ENCODE assay signal across 8 cellular contexts in the genomic region with DNA sequence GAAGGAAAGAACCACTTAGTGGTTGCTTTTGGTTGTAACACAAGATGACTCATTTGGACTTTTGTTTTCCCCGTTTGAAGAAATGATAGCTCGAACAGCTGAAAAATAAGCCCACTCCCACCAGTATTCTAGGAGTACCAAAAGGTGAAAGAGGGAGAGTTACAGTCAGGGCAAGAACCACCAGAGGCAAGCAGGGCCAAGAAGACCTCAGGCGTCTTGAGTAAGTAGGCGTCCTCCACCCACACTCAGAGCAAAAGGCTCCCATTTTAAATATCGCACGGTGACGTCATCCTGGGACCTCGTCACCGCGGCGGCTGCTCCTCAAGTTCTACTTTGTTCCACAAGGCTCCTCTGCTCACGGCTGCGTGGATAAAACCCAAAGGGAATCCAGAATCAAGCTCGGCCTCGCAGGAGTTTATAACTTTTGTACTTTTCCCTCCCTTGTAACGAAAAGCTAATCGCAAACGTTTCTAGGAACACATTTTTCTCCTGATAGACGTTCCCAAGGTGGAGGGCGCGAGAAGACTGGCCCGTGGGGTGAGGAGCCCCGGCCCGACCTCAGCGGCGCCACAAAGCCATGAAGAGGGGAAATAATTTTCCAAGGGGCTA. TPM values are rescaled to one million over a fixed set of nuclear protein-coding genes. Genes with fewer than 3 reads are reported as not detected.
DNase-seq lines count a peak whose midpoint lies in the region; ATAC-seq, FAIRE-seq and TF ChIP-seq lines count a peak whose summit lies in the region.

No MANE protein-coding gene starts in this region.

- peak overlapping the region; percentile 96 for H3K4me2 ChIP-seq in endothelial cell of umbilical vein (ENCODE audit: insufficient read depth, low read length)

- no peak for TF ChIP-seq CTCF in endothelial cell of umbilical vein (IDR thresholded peaks at IDR 0.05; ENCODE audit: extremely low read depth in 1 of 2, insufficient read depth in 1 of 2, low read depth in 1 of 2, low read length in 2 of 2)

- TSS peak; percentile 99 for BruUV-seq in endothelial cell of umbilical vein (replicated peaks; lab: Mats Ljungman, UMichigan)

- H3K9me3 ChIP-seq in endothelial cell of umbilical vein (replicated peaks; ENCODE audit: control insufficient read depth, insufficient read depth, low read length), result no peaks in the 10 kb centered on the region

- H3K4me1 ChIP-seq in endothelial cell of umbilical vein (ENCODE audit: control insufficient read depth, extremely low read depth, insufficient read depth, low read length), result peaks cover 10% of the 10 kb centered on the region

- peaks cover 0 to 2% of the 10 kb centered on the region in 2 experiments for H3K27me3 ChIP-seq in endothelial cell of umbilical vein (ENCODE audit: control insufficient read depth in 2 of 2, insufficient read depth in 2 of 2, low read length in 2 of 2)

- H3K4me3 ChIP-seq in endothelial cell of umbilical vein (replicated peaks in 1 of 3; ENCODE audit: insufficient read depth in 1 of 3, low read depth in 1 of 3, low read length in 3 of 3), result peak overlapping the region; percentile 76 to 94 (median 93)

- dilution Hi-C loops in endothelial cell of umbilical vein (cut with MboI; ENCODE audit: extremely low pct_ligation_motif_present, low sequenced_read_pairs), result no loop called here

- intact Hi-C loops in endothelial cell of umbilical vein (cut with micrococcal nuclease), result loop anchor here (1.0 to 5.0 kb wide), 5 partner anchors 84 to 1949 kb away; a partner anchor contains a TSS

- DNase-seq in CD1c-positive myeloid dendritic cell (ENCODE audit: extremely low spot score), result peak; percentile 92
- DNase-seq in GM19240 (ENCODE audit: insufficient read length, low spot score), result peak; percentile 28
- peak; percentile 26 for DNase-seq in NCI-H82 treated with DMSO at 0.1 percent for 48 hours (lab: John Stamatoyannopoulos, UW; ENCODE audit: unreplicated experiment)
- DNase-seq in activated CD8-positive, alpha-beta memory T cell treated with anti-CD3 and anti-CD28 coated beads, Interleukin-2, amount 50 U/mL, for 1 hour (ENCODE audit: extremely low read depth), result peak; percentile 63
- peak; percentile 93 for DNase-seq in endothelial cell of umbilical vein (ENCODE audit: low read depth, low spot score)
- peak; percentile 41 for DNase-seq in midbrain (lab: John Stamatoyannopoulos, UW)
- peak; percentile 65 to 74 for DNase-seq in stimulated activated CD8-positive, alpha-beta memory T cell treated with anti-CD3 and anti-CD28 coated beads, Interleukin-15, amount 100 ng/mL, for 4 hours (ENCODE audit: low read depth in 2 of 2)

- no peaks in the 10 kb centered on the region for H3K9me1 ChIP-seq in endothelial cell of umbilical vein (replicated peaks; ENCODE audit: control insufficient read depth, extremely low read depth, insufficient read depth, low read length)

- POLR2A ChIA-PET in endothelial cell of umbilical vein (lab: Charles Lee), result interaction anchor here (0.7 kb wide), 1 partner anchor 9 kb away, joined by 6 read pairs; no protein-coding TSS in a partner anchor

- H3K79me2 ChIP-seq in endothelial cell of umbilical vein (ENCODE audit: control insufficient read depth, insufficient read depth, low read length), result peaks cover 57% of the 10 kb centered on the region

- H3K36me3 ChIP-seq in endothelial cell of umbilical vein (ENCODE audit: control insufficient read depth in 2 of 2, extremely low read depth in 1 of 2, insufficient read depth in 2 of 2, low read length in 2 of 2), result peaks cover 7 to 11% of the 10 kb centered on the region in 2 experiments

- peak; percentile 27 for TF ChIP-seq POLR2A in endothelial cell of umbilical vein (IDR thresholded peaks at IDR 0.05; ENCODE audit: low read depth, low read length)

- peak overlapping the region; percentile 83 for H2AFZ ChIP-seq in endothelial cell of umbilical vein (ENCODE audit: low read depth, low read length)

- CTCF ChIA-PET in endothelial cell of umbilical vein (lab: Charles Lee), result interaction anchor here (1.0 to 2.7 kb wide), 5 partner anchors 14 to 225 kb away, joined by 3 to 25 read pairs (median 10); a partner anchor contains a TSS

- peak overlapping the region; percentile 99 for H3K9ac ChIP-seq in endothelial cell of umbilical vein (replicated peaks; ENCODE audit: extremely low read depth, insufficient read depth, low read length)

- H3K27ac ChIP-seq in endothelial cell of umbilical vein (ENCODE audit: insufficient read depth, low read depth, low read length), result peak overlapping the region; percentile 97

- peak; percentile 63 for ATAC-seq in HG03442 (IDR thresholded peaks at IDR 0.05; ENCODE audit: unreplicated experiment)

- no peaks in the 10 kb centered on the region for H4K20me1 ChIP-seq in endothelial cell of umbilical vein (replicated peaks; ENCODE audit: control insufficient read depth, extremely low read depth, insufficient read depth, low read length)

- peak; percentile 81 for FAIRE-seq in endothelial cell of umbilical vein (lab: Jason Lieb, UNC)

TF ChIP-seq in endothelial cell of umbilical vein, 7 proteins besides CTCF, POLR2A, EP300 and RAD21:
- TF ChIP-seq, protein P1, sequence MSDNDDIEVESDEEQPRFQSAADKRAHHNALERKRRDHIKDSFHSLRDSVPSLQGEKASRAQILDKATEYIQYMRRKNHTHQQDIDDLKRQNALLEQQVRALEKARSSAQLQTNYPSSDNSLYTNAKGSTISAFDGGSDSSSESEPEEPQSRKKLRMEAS (IDR thresholded peaks at IDR 0.05; ENCODE audit: insufficient read depth, insufficient read length), result no peak
- TF ChIP-seq JUN (IDR thresholded peaks at IDR 0.05; ENCODE audit: borderline replicate concordance, insufficient read depth, insufficient read length, low read depth) (peak; percentile 88), FOS (IDR thresholded peaks at IDR 0.05; ENCODE audit: borderline replicate concordance, insufficient read depth, low read length) (peak; percentile 61)

RNA-seq across cellular contexts. Expression of a gene that starts 1.2 kb away (rescaled TPM):
- 35.5 and 37.2 TPM in 2 replicates for total RNA-seq in endothelial cell of umbilical vein
- 15.9 and 18.1 TPM in 2 replicates for polyA plus RNA-seq in endothelial cell of umbilical vein
- 29.3 and 30.5 TPM in 2 replicates for polyA plus RNA-seq in endothelial cell of umbilical vein (2011; cell fraction: cytosol; rRNA removed)
- 43.3 and 49.2 TPM in 2 replicates for polyA plus RNA-seq in endothelial cell of umbilical vein (2011; cell fraction: nucleus; rRNA removed)
- 36.0 and 38.6 TPM in 2 replicates for polyA plus RNA-seq in endothelial cell of umbilical vein (2012)
- 8.0 and 9.4 TPM in 2 replicates for polyA minus RNA-seq in endothelial cell of umbilical vein
- 17.9 TPM for polyA minus RNA-seq in endothelial cell of umbilical vein (2011; cell fraction: cytosol; rRNA and poly(A)+ RNA removed)
- polyA minus RNA-seq in endothelial cell of umbilical vein (2011; cell fraction: nucleus; rRNA and poly(A)+ RNA removed), result 34.7 and 37.9 TPM in 2 replicates

Comparison
In these comparisons a context has a peak if more than half of its experiments do, and no peak if none do; other contexts are left out.
1. Peak in every context shown above with its lines: DNase-seq, ATAC-seq, H3K4me3 ChIP-seq and H3K27ac ChIP-seq.
2. DNase-seq: peak in every context shown above with its lines; median percentile 93 in endothelial cell of umbilical vein; 92 in CD1c-positive myeloid dendritic cell; 70 in stimulated activated CD8-positive, alpha-beta memory T cell treated with anti-CD3 and anti-CD28 coated beads, Interleukin-15, amount 100 ng/mL, for 4 hours; 63 in activated CD8-positive, alpha-beta memory T cell treated with anti-CD3 and anti-CD28 coated beads, Interleukin-2, amount 50 U/mL, for 1 hour; 41 in midbrain; 28 in GM19240; 26 in NCI-H82 treated with DMSO at 0.1 percent for 48 hours.